Comparison of ENCODE assay signal across 15 cellular contexts in genomic region chrY:8809076-8809475, GRCh38.
DNase-seq lines count a peak whose midpoint lies in the region; TF ChIP-seq lines count a peak whose summit lies in the region.
"Had no signal": no experiment of that assay in that cellular context is flagged by ENCODE, and none has a peak within 500 bp of the region (broad histone marks: within the 10 kb centered on the region; RNA-seq: fewer than 3 reads in every experiment).

No MANE protein-coding gene starts in this region.

- H3K27me3 Mint-ChIP-seq in neural progenitor cell (ENCODE audit: insufficient read depth, low read depth): no peaks in the 10 kb centered on the region
- H3K27me3 Mint-ChIP-seq: CD4-positive, alpha-beta memory T cell had no signal

- H3K9me3 ChIP-seq in GM23248 (ENCODE audit: low read depth) (no peaks in the 10 kb centered on the region), SJSA1 (replicated peaks) (no peaks in the 10 kb centered on the region), neural progenitor cell (ENCODE audit: low read depth) (no peaks in the 10 kb centered on the region)
- H3K9me3 ChIP-seq: BLaER1, HAP-1 had no signal

- H3K9me2 ChIP-seq in GM23248 (ENCODE audit: insufficient read depth): no peaks in the 10 kb centered on the region

- no peak overlapping the region for H3K4me3 Mint-ChIP-seq in neural progenitor cell
- H3K4me3 Mint-ChIP-seq: CD14-positive monocyte; CD4-positive, alpha-beta memory T cell had no signal

- H3K4me1 Mint-ChIP-seq in neural progenitor cell: no peaks in the 10 kb centered on the region
- H3K4me1 Mint-ChIP-seq: CD14-positive monocyte; CD4-positive, alpha-beta memory T cell had no signal

- no peaks in the 10 kb centered on the region for H3K27me3 ChIP-seq in GM23248 (replicated peaks; ENCODE audit: insufficient read depth)
- no peaks in the 10 kb centered on the region for H3K27me3 ChIP-seq in SJSA1 (replicated peaks)
- H3K27me3 ChIP-seq in neural progenitor cell: no peaks in the 10 kb centered on the region
- H3K27me3 ChIP-seq: BLaER1 had no signal

- H3K9ac ChIP-seq in GM23248: no peak overlapping the region
- H3K9ac ChIP-seq in neural progenitor cell: no peak overlapping the region
- H3K9ac ChIP-seq: BLaER1 had no signal

- H3F3A ChIP-seq in GM23248 (ENCODE audit: insufficient read depth): no peaks in the 10 kb centered on the region
- no peaks in the 10 kb centered on the region for H3F3A ChIP-seq in neural progenitor cell (ENCODE audit: low read depth)

- H3K27ac ChIP-seq in GM23248: no peak overlapping the region
- H3K27ac ChIP-seq in SJSA1: peak overlapping the region; percentile 61
- no peak overlapping the region for H3K27ac ChIP-seq in neural progenitor cell
- H3K27ac ChIP-seq: BLaER1 had no signal

- H2AFZ ChIP-seq in GM23248: no peak overlapping the region; the same call in 1 of the 2 replicates
- no peak overlapping the region for H2AFZ ChIP-seq in neural progenitor cell (replicated peaks)

- H3K9me3 Mint-ChIP-seq in neural progenitor cell: no peaks in the 10 kb centered on the region
- H3K9me3 Mint-ChIP-seq: CD14-positive monocyte; CD4-positive, alpha-beta memory T cell had no signal

- TF ChIP-seq CTCF in neural progenitor cell (IDR thresholded peaks at IDR 0.05): no peak

- no peaks in the 10 kb centered on the region for H3K4me1 ChIP-seq in GM23248 (ENCODE audit: insufficient read depth)
- H3K4me1 ChIP-seq in SJSA1 (replicated peaks): peaks cover 19% of the 10 kb centered on the region
- no peaks in the 10 kb centered on the region for H3K4me1 ChIP-seq in neural progenitor cell
- H3K4me1 ChIP-seq: BLaER1, HAP-1 had no signal

- H3K4me2 ChIP-seq in GM23248 (ENCODE audit: unreplicated experiment) (no peak overlapping the region), neural progenitor cell (no peak overlapping the region)
- H3K4me2 ChIP-seq: BLaER1 had no signal

- no peaks in the 10 kb centered on the region for H4K20me1 ChIP-seq in GM23248 (ENCODE audit: insufficient read depth)
- H4K20me1 ChIP-seq in neural progenitor cell (ENCODE audit: low read depth): no peaks in the 10 kb centered on the region
- H4K20me1 ChIP-seq: BLaER1 had no signal

- DNase-seq in GM23248: peak; percentile 9
- DNase-seq in SJSA1 (ENCODE audit: low read depth in 1 of 2, low spot score in 2 of 2): no peak
- peak; percentile 6 for DNase-seq in glomerular visceral epithelial cell (ENCODE audit: extremely low spot score)
- no peak for DNase-seq in UCSD-AML1 (lab: John Stamatoyannopoulos, UW; ENCODE audit: unreplicated experiment)
- no peak for DNase-seq in activated naive CD4-positive, alpha-beta T cell treated with anti-CD3 and anti-CD28 coated beads, Interleukin-2, amount 50 U/mL, for 16 hours
- DNase-seq in neural progenitor cell (ENCODE audit: low spot score): no peak
- DNase-seq in DMS79 (lab: John Stamatoyannopoulos, UW): no peak
- DNase-seq: DMS153, DMS79 treated with DMSO at 0.1 percent for 48 hours, EL had no signal

- H3K36me3 Mint-ChIP-seq in neural progenitor cell: no peaks in the 10 kb centered on the region
- H3K36me3 Mint-ChIP-seq: CD14-positive monocyte; CD4-positive, alpha-beta memory T cell had no signal

- in situ Hi-C loops in GM23248 (cut with MboI): no loop called here

- 8% methylated on average over 2 of the region's 2 CpGs; no CpG with 5 or more reads in 1 of the 2 experiments for WGBS in GM23248 (ENCODE audit: low coverage in 1 of 2, low lambda C conversion rate in 2 of 2, missing lambda C conversion rate in 2 of 2), 2 experiments

- no peaks in the 10 kb centered on the region for H3K36me3 ChIP-seq in GM23248 (ENCODE audit: low read depth)
- H3K36me3 ChIP-seq in SJSA1: no peaks in the 10 kb centered on the region
- H3K36me3 ChIP-seq in neural progenitor cell: no peaks in the 10 kb centered on the region
- H3K36me3 ChIP-seq: BLaER1, HAP-1 had no signal

- no peak overlapping the region for H3K27ac Mint-ChIP-seq in neural progenitor cell
- H3K27ac Mint-ChIP-seq: CD14-positive monocyte; CD4-positive, alpha-beta memory T cell had no signal

- no peaks in the 10 kb centered on the region for H3K79me2 ChIP-seq in GM23248 (ENCODE audit: insufficient read depth)
- H3K79me2 ChIP-seq in neural progenitor cell (ENCODE audit: low read depth): no peaks in the 10 kb centered on the region

- H3K4me3 ChIP-seq in GM23248 (no peak overlapping the region), SJSA1 (no peak overlapping the region), neural progenitor cell (no peak overlapping the region)
- H3K4me3 ChIP-seq: BLaER1, GM12878, HAP-1 had no signal

Comparison
In these comparisons a context has a peak if more than half of its experiments do, and no peak if none do; other contexts are left out.
1. DNase-seq: peak in GM23248 (single experiment) and glomerular visceral epithelial cell (single experiment); none in SJSA1 (0 of 2), UCSD-AML1 (single experiment), activated naive CD4-positive, alpha-beta T cell treated with anti-CD3 and anti-CD28 coated beads, Interleukin-2, amount 50 U/mL, for 16 hours (single experiment), neural progenitor cell (single experiment) and DMS79 (single experiment).